9 cellular contexts compared by ENCODE assay signal in the genomic region with DNA sequence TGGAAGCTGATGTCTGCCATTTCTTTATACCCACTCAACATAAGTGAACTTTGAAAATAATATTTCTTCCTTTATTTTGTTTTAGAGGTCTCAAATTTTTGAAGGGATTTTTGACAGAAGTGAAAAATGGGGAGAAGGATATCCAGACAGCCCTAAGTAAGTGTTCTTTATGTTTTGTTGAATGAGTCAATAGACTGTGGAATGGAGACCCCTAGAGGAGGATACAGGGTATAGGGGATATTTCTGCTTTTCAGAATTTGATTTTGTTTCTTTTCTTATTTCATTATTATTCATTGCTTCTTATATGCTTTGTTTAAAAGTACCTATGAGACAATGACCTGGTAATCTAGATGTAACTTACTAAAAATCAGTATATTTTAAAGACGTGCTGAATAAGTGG. TPM values are rescaled to one million over a fixed set of nuclear protein-coding genes. Genes with fewer than 3 reads are reported as not detected.
DNase-seq lines count a peak whose midpoint lies in the region; FAIRE-seq and TF ChIP-seq lines count a peak whose summit lies in the region.
"Had no signal": no experiment of that assay in that cellular context is flagged by ENCODE, and none has a peak within 500 bp of the region (broad histone marks: within the 10 kb centered on the region; RNA-seq: fewer than 3 reads in every experiment).

No MANE protein-coding gene starts in this region.

- CTCF ChIA-PET in AG04450 (lab: Charles Lee): interaction anchor here (0.7 to 5.1 kb wide), 33 partner anchors 8 to 315 kb away, joined by 3 to 40 read pairs (median 8); partner anchors contain the start of gene FKBP14

- DNase-seq in AG04450 (ENCODE audit: low read depth, low spot score) (no peak), Kasumi-1 (lab: John Stamatoyannopoulos, UW) (peak; percentile 85 to 92), SW480 (ENCODE audit: low spot score) (peak; percentile 73), frontal cortex (ENCODE audit: low spot score in 2 of 2) (peak; percentile 16 to 42), pulmonary artery endothelial cell (ENCODE audit: low read depth, low spot score) (peak; percentile 3), OCI-M2 (lab: John Stamatoyannopoulos, UW; ENCODE audit: unreplicated experiment) (no peak), NK-92 (lab: John Stamatoyannopoulos, UW; ENCODE audit: unreplicated experiment) (no peak)
- DNase-seq: gastrocnemius medialis had no signal

- POLR2A ChIA-PET in AG04450 (lab: Yijun Ruan, JAX): no interaction called here

- H3K4me3 ChIP-seq in AG04450 (ENCODE audit: low read depth, low read length) (no peak overlapping the region), GM12875 (ENCODE audit: low read depth, low read length) (no peak overlapping the region)
- H3K4me3 ChIP-seq: gastrocnemius medialis had no signal

- no peak overlapping the region for H3K27ac ChIP-seq in AG04450 (ENCODE audit: low read depth, low read length)
- H3K27ac ChIP-seq: gastrocnemius medialis had no signal

- H3K27me3 ChIP-seq in AG04450 (ENCODE audit: control insufficient read depth, insufficient read depth, low read length): no peaks in the 10 kb centered on the region
- H3K27me3 ChIP-seq: gastrocnemius medialis had no signal

- no peaks in the 10 kb centered on the region for H3K9me3 ChIP-seq in AG04450 (ENCODE audit: control insufficient read depth, insufficient read depth, low read length)
- H3K9me3 ChIP-seq: gastrocnemius medialis had no signal

- peak; percentile 95 for FAIRE-seq in frontal cortex (lab: Jason Lieb, UNC)

- TF ChIP-seq CTCF in AG04450 (IDR thresholded peaks at IDR 0.05; ENCODE audit: low read depth, low read length) (peak; percentile 79), GM12875 (IDR thresholded peaks at IDR 0.05; ENCODE audit: borderline replicate concordance, insufficient read depth, low read depth, low read length) (peak; percentile 40; the same call in 1 of the 2 replicates)

RNA-seq across cellular contexts. Expression of gene PLEKHA8, which starts 34.4 kb away (rescaled TPM):
- polyA plus RNA-seq in AG04450 (2011; rRNA removed): 9.3 and 12.6 TPM in 2 replicates
- polyA minus RNA-seq in AG04450 (2011; rRNA and poly(A)+ RNA removed): 12.0 and 15.7 TPM in 2 replicates
- total RNA-seq in frontal cortex: 30.6 TPM
- 12.7 and 16.5 TPM in 2 replicates for total RNA-seq in pulmonary artery endothelial cell

RNA-seq across cellular contexts. Expression of gene FKBP14, which starts 36.1 kb away (rescaled TPM):
- polyA plus RNA-seq in AG04450 (2011; rRNA removed): 38.0 and 54.6 TPM in 2 replicates
- polyA minus RNA-seq in AG04450 (2011; rRNA and poly(A)+ RNA removed): 17.4 and 22.5 TPM in 2 replicates
- total RNA-seq in frontal cortex (7.3 TPM), pulmonary artery endothelial cell (22.4 and 23.3 TPM in 2 replicates)

Comparison
In these comparisons a context has a peak if more than half of its experiments do, and no peak if none do; other contexts are left out.
1. DNase-seq: peak in Kasumi-1 (2 of 2), SW480 (single experiment), frontal cortex (2 of 2) and pulmonary artery endothelial cell (single experiment); none in AG04450 (single experiment), OCI-M2 (single experiment) and NK-92 (single experiment).